ENCODE assay signal across 17 cellular contexts in genomic region chr3:17045705-17046104, GRCh38.
"Had no signal": no experiment of that assay in that cellular context is flagged by ENCODE, and none has a peak within 500 bp of the region (broad histone marks: within the 10 kb centered on the region; RNA-seq: fewer than 3 reads in every experiment).

No MANE protein-coding gene starts in this region.

- H2AFZ ChIP-seq: hepatocyte, parathyroid adenoma had no signal

- H3K4me3 Mint-ChIP-seq: activated B cell treated with CpG ODN at 0.5 μM for 24 hours; activated CD8-positive, alpha-beta T cell treated with anti-CD3 and anti-CD28 coated beads for 36 hours; activated T-cell treated with anti-CD3 and anti-CD28 coated beads, Interleukin-2, amount 50 U/mL, for 24 hours; nephron had no signal

- H3K27me3 Mint-ChIP-seq: activated B cell treated with CpG ODN at 0.5 μM for 24 hours; activated CD8-positive, alpha-beta T cell treated with anti-CD3 and anti-CD28 coated beads for 36 hours; activated T-cell treated with anti-CD3 and anti-CD28 coated beads, Interleukin-2, amount 50 U/mL, for 24 hours had no signal

- H3K27me3 ChIP-seq: dorsolateral prefrontal cortex, hepatocyte, stomach had no signal

- FAIRE-seq: TTC549 had no signal

- DNase-seq: activated B cell treated with CpG ODN at 0.5 μM for 24 hours; activated CD4-positive, alpha-beta T cell treated with anti-CD3 and anti-CD28 coated beads for 48 hours; activated CD8-positive, alpha-beta T cell treated with anti-CD3 and anti-CD28 coated beads for 36 hours; activated naive CD4-positive, alpha-beta T cell treated with anti-CD3 and anti-CD28 coated beads, Interleukin-2, amount 50 U/mL, for 16 hours; activated T-cell treated with anti-CD3 and anti-CD28 coated beads, Interleukin-2, amount 50 U/mL, for 24 hours; amniotic stem cell; dorsolateral prefrontal cortex; mesendoderm; stimulated activated CD4-positive, alpha-beta T cell treated with anti-CD3 and anti-CD28 coated beads, Interleukin-4, amount 100 ng/mL, for 1 hour; stomach; trophoblast cell had no signal

- H3K4me3 ChIP-seq: dorsolateral prefrontal cortex, hepatocyte, smooth muscle cell, stomach had no signal

- ATAC-seq: sciatic nerve had no signal

- H3K9ac ChIP-seq: parathyroid adenoma had no signal

- H3K4me1 ChIP-seq: parathyroid adenoma, stomach had no signal

- H3K4me2 ChIP-seq: hepatocyte, smooth muscle cell had no signal

- H3K79me2 ChIP-seq: hepatocyte, parathyroid adenoma had no signal

- H3K27ac Mint-ChIP-seq: activated B cell treated with CpG ODN at 0.5 μM for 24 hours; activated CD8-positive, alpha-beta T cell treated with anti-CD3 and anti-CD28 coated beads for 36 hours; activated T-cell treated with anti-CD3 and anti-CD28 coated beads, Interleukin-2, amount 50 U/mL, for 24 hours had no signal

- H3K27ac ChIP-seq: dorsolateral prefrontal cortex, hepatocyte, parathyroid adenoma, stomach had no signal
